In the genomic region with DNA sequence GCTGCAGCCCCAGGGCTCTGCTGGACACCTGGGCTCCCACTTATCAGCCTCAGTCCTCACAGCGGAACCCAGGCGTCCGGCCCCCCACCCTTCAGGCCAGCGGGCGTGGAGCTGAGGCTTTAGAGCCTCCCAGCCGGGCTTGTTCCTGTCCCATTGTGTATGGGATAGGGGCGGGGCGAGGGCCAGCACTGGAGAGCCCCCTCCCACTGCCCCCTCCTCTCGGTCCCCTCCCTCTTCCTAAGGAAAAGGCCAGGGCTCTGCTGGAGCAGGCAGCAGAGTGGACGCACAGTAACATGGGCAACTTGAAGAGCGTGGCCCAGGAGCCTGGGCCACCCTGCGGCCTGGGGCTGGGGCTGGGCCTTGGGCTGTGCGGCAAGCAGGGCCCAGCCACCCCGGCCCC, we compare ENCODE assay signal across 16 cellular contexts. TPM values are rescaled to one million over a fixed set of nuclear protein-coding genes. Genes with fewer than 3 reads are reported as not detected.
A peak's percentile ranks its signal among the peaks of the same experiment; 100 is the strongest.
DNase-seq lines count a peak whose midpoint lies in the region; ATAC-seq and TF ChIP-seq lines count a peak whose summit lies in the region.
"Had no signal": no experiment of that assay in that cellular context is flagged by ENCODE, and none has a peak within 500 bp of the region (broad histone marks: within the 10 kb centered on the region; RNA-seq: fewer than 3 reads in every experiment).

No MANE protein-coding gene starts in this region.

- H3K36me3 ChIP-seq in heart right ventricle (peaks cover 0 to 13% (median 0%) of the 10 kb centered on the region in 9 donors), neuron (ENCODE audit: insufficient read depth, low read length) (no peaks in the 10 kb centered on the region), vagina (no peaks in the 10 kb centered on the region), OCI-LY7 (ENCODE audit: insufficient read depth, low read length) (no peaks in the 10 kb centered on the region)

- H3K4me2 ChIP-seq in OCI-LY7 (ENCODE audit: low read length), result no peak overlapping the region

- peak overlapping the region; percentile 64 for H2AFZ ChIP-seq in neuron (ENCODE audit: low read depth, low read length)
- no peak overlapping the region for H2AFZ ChIP-seq in OCI-LY7 (ENCODE audit: low read length)

- WGBS in heart right ventricle, 2 donors, result 64 to 67% methylated on average over 14 of the region's 14 CpGs

- peaks cover 0 to 18% (median 0%) of the 10 kb centered on the region in 11 donors for H3K9me3 ChIP-seq in heart right ventricle
- H3K9me3 ChIP-seq in neuron (ENCODE audit: low read length), result no peaks in the 10 kb centered on the region
- no peaks in the 10 kb centered on the region for H3K9me3 ChIP-seq in vagina
- H3K9me3 ChIP-seq in OCI-LY7 (ENCODE audit: low read length), result no peaks in the 10 kb centered on the region

- peak overlapping the region; percentile 65 to 93 (median 86) for H3K27ac ChIP-seq in heart right ventricle
- H3K27ac ChIP-seq in vagina, result no peak overlapping the region
- no peak overlapping the region for H3K27ac ChIP-seq in OCI-LY7 (ENCODE audit: low read depth, low read length, poor library complexity, severe bottlenecking)
- H3K27ac ChIP-seq in substantia nigra (ENCODE audit: low read depth, low read length, poor library complexity, severe bottlenecking), result no peak overlapping the region

- DNase-seq in dermis blood vessel endothelial cell, result peak; percentile 73
- peak; percentile 79 to 89 for DNase-seq in heart right ventricle
- no peak for DNase-seq in vagina (ENCODE audit: extremely low spot score in 2 of 2)
- no peak for DNase-seq in SW480 (ENCODE audit: low spot score)
- DNase-seq in OCI-LY7 (ENCODE audit: low spot score), result no peak
- no peak for DNase-seq in substantia nigra (lab: John Stamatoyannopoulos, UW)
- DNase-seq: activated CD4-positive, alpha-beta T cell treated with anti-CD3 and anti-CD28 coated beads for 4 hours; activated naive CD4-positive, alpha-beta T cell treated with anti-CD3 and anti-CD28 coated beads, Interleukin-2, amount 50 U/mL, for 16 hours; C1 segment of cervical spinal cord; effector CD4-positive, alpha-beta T cell; midbrain; NCI-H1436; SIG-M5; stimulated activated naive CD8-positive, alpha-beta T cell treated with anti-CD3 and anti-CD28 coated beads, Interleukin-15, Interleukin-2, amounts not matched to agents 100 U/mL and 50 U/mL, for 24 hours; T1000 had no signal

- H3K79me2 ChIP-seq in OCI-LY7 (ENCODE audit: insufficient read depth, low read depth, low read length), result no peaks in the 10 kb centered on the region

- H3K27me3 ChIP-seq in heart right ventricle, result no peaks in the 10 kb centered on the region
- H3K27me3 ChIP-seq in neuron (ENCODE audit: insufficient read depth, low read length), result no peaks in the 10 kb centered on the region
- H3K27me3 ChIP-seq in vagina, result no peaks in the 10 kb centered on the region

- no peaks in the 10 kb centered on the region for H3K9me2 ChIP-seq in OCI-LY7 (ENCODE audit: insufficient read depth, low read length)

- BruUV-seq in OCI-LY7 (replicated peaks; lab: Mats Ljungman, UMichigan), result no TSS peak

- ATAC-seq in heart right ventricle, result peak; percentile 51 to 83 (median 76)
- ATAC-seq: stimulated activated naive CD8-positive, alpha-beta T cell treated with anti-CD3 and anti-CD28 coated beads, Interleukin-15, Interleukin-2, amounts not matched to agents 100 U/mL and 50 U/mL, for 24 hours had no signal

- no peak for TF ChIP-seq POLR2A in vagina (IDR thresholded peaks at IDR 0.05)

- POLR2A ChIA-PET in OCI-LY7 (lab: Charles Lee), result interaction anchor here (1.6 kb wide), 1 partner anchor 13 kb away, joined by 4 read pairs; no protein-coding TSS in a partner anchor

- H3K4me1 ChIP-seq in heart right ventricle, result peaks cover 5 to 71% (median 36%) of the 10 kb centered on the region in 9 donors
- peaks cover 39% of the 10 kb centered on the region for H3K4me1 ChIP-seq in neuron (ENCODE audit: insufficient read depth, low read length)
- H3K4me1 ChIP-seq in vagina, result peaks cover 23% of the 10 kb centered on the region
- H3K4me1 ChIP-seq in OCI-LY7 (ENCODE audit: insufficient read depth, low read length, poor library complexity, severe bottlenecking), result peaks cover 25% of the 10 kb centered on the region

- TF ChIP-seq CTCF in heart right ventricle (IDR thresholded peaks at IDR 0.05) (no peak), vagina (IDR thresholded peaks at IDR 0.05) (no peak), OCI-LY7 (conservative IDR thresholded peaks at IDR 0.05; ENCODE audit: low read length) (no peak)

- CTCF ChIA-PET in OCI-LY7 (lab: Charles Lee; ENCODE audit: unreplicated experiment), result no interaction called here

- H4K20me1 ChIP-seq in OCI-LY7 (ENCODE audit: insufficient read depth, low read length), result no peaks in the 10 kb centered on the region

- H3K4me3 ChIP-seq in heart right ventricle (peak overlapping the region; percentile 21 to 66 (median 57)), neuron (ENCODE audit: low read length) (peak overlapping the region; percentile 2), vagina (peak overlapping the region; percentile 19 to 27), OCI-LY7 (ENCODE audit: low read depth, low read length, poor library complexity, severe bottlenecking) (no peak overlapping the region)

- intact Hi-C loops in heart right ventricle (cut with DNase I) (no loop called here), vagina (cut with DNase I) (no loop called here), OCI-LY7 (cut with micrococcal nuclease; ENCODE audit: unreplicated experiment) (no loop called here)

RNA-seq across cellular contexts. Expression of gene NOS3, which starts 2.7 kb away (rescaled TPM):
- 33.4 and 103 TPM in 2 replicates for total RNA-seq in dermis blood vessel endothelial cell
- 10 to 100 TPM in 9 of 10 donors, 1 to 10 TPM in 1; 10.0 to 53.3 (median 13.3) TPM for total RNA-seq in heart right ventricle
- polyA plus RNA-seq in heart right ventricle, result 10 to 100 TPM; 11.1 to 25.5 TPM
- 22.8 TPM for total RNA-seq in vagina
- 0.41 and 0.82 TPM in 2 replicates for total RNA-seq in OCI-LY7 (2014; rRNA removed; shearing (Covaris generic))
- 0.30 and 0.78 TPM in 2 replicates for total RNA-seq in OCI-LY7 (2022)

RNA-seq across cellular contexts. Expression of gene KCNH2, which starts 15.4 kb away (rescaled TPM):
- total RNA-seq in dermis blood vessel endothelial cell (under 0.01 TPM in 1 of 2 replicates, not detected in the other), heart right ventricle (100 to 1,000 TPM in 1 of 10 donors, 10 to 100 TPM in 9; 63.2 to 126 (median 78.4) TPM), vagina (6.4 TPM), OCI-LY7 (2022) (5.8 and 6.2 TPM in 2 replicates)
- polyA plus RNA-seq in heart right ventricle, result 10 to 100 TPM; 50.2 to 99.9 TPM
- 4.0 and 7.5 TPM in 2 replicates for total RNA-seq in OCI-LY7 (2014; rRNA removed; shearing (Covaris generic))

RNA-seq across cellular contexts. Expression of gene ATG9B, which starts 30.8 kb away (rescaled TPM):
- total RNA-seq in dermis blood vessel endothelial cell (0.28 TPM in 1 of 2 replicates, not detected in the other), heart right ventricle (under 1 TPM in 3 of 10 donors, not detected in 7; 0.09 to 0.39 (median 0.10) TPM), vagina (34.1 TPM), OCI-LY7 (2022) (0.94 and 0.97 TPM in 2 replicates)
- under 1 TPM; 0.45 to 0.59 TPM for polyA plus RNA-seq in heart right ventricle
- total RNA-seq in OCI-LY7 (2014; rRNA removed; shearing (Covaris generic)), result 0.18 and 1.1 TPM in 2 replicates

RNA-seq across cellular contexts. Expression of gene ABCB8, which starts 34.7 kb away (rescaled TPM):
- total RNA-seq in dermis blood vessel endothelial cell (20.4 and 38.2 TPM in 2 replicates), heart right ventricle (10 to 100 TPM; 20.9 to 32.4 (median 24.6) TPM), vagina (38.3 TPM), OCI-LY7 (2022) (63.9 and 64.7 TPM in 2 replicates)
- 10 to 100 TPM; 16.7 to 42.2 TPM for polyA plus RNA-seq in heart right ventricle
- total RNA-seq in OCI-LY7 (2014; rRNA removed; shearing (Covaris generic)), result 29.5 and 32.0 TPM in 2 replicates

RNA-seq across cellular contexts. Expression of gene ASIC3, which starts 54.8 kb away (rescaled TPM):
- total RNA-seq in dermis blood vessel endothelial cell (0.42 TPM in 1 of 2 replicates, not detected in the other), heart right ventricle (10 to 100 TPM in 1 of 10 donors, 1 to 10 TPM in 9; 3.2 to 12.5 (median 5.6) TPM), vagina (3.7 TPM), OCI-LY7 (2022) (14.8 and 22.3 TPM in 2 replicates)
- 10 to 100 TPM in 1 of 2 donors, 1 to 10 TPM in 1; 3.7 to 38.8 TPM for polyA plus RNA-seq in heart right ventricle
- 3.3 and 7.9 TPM in 2 replicates for total RNA-seq in OCI-LY7 (2014; rRNA removed; shearing (Covaris generic))

Comparison
In these comparisons a context has a peak if more than half of its experiments do, and no peak if none do; other contexts are left out.
1. DNase-seq: peak in dermis blood vessel endothelial cell (single experiment) and heart right ventricle (2 of 2); none in vagina (0 of 2), SW480 (single experiment), OCI-LY7 (single experiment) and substantia nigra (0 of 49).
2. H3K27ac ChIP-seq: peak in heart right ventricle (10 of 10); none in vagina (single experiment), OCI-LY7 (single experiment) and substantia nigra (single experiment).
3. RNA of gene NOS3, which starts 2.7 kb away (total RNA-seq): 33.4 to 103 TPM in dermis blood vessel endothelial cell, 22.8 TPM in vagina (single experiment) and 10.0 to 53.3 TPM in heart right ventricle; 0.30 to 0.82 TPM in OCI-LY7; every median in the first group is over 4 times any median in the second.
4. RNA of gene ATG9B, which starts 30.8 kb away (total RNA-seq): 34.1 TPM in vagina (single experiment); 0.18 to 1.1 TPM in OCI-LY7, 0.09 to 0.39 TPM in heart right ventricle and 0.28 TPM in dermis blood vessel endothelial cell; every median in the first group is over 10 times any median in the second.